14 cellular contexts compared by ENCODE assay signal in the genomic region with DNA sequence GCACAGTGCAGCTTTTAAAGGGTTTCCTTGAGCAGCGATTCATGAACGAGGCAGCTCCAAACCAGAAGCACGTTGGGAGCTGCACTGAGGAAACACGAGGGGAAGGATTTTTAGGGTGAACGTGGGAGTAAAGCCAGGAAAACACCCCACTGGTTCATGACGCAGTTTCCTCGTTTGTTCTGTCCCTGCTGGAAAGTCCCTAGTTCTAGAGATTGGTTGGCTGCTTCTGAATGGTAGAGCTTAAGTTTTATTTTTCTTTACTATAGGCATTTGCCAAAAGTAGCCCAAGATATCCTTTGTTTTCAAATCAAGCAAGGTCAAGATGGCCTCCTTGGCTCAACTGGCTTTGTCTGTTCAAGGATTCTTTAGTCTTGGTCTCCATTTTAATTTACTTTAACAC.
DNase-seq lines count a peak whose midpoint lies in the region; ATAC-seq and TF ChIP-seq lines count a peak whose summit lies in the region.
"Had no signal": no experiment of that assay in that cellular context is flagged by ENCODE, and none has a peak within 500 bp of the region (broad histone marks: within the 10 kb centered on the region; RNA-seq: fewer than 3 reads in every experiment).

No MANE protein-coding gene starts in this region.

- in situ Hi-C loops in GM13977 (cut with MboI; ENCODE audit: low pct_unique_long_range_greater_than_20kb, low sequenced_read_pairs, unreplicated experiment), result no loop called here

- no peaks in the 10 kb centered on the region for H3K79me2 ChIP-seq in trophoblast cell (ENCODE audit: control insufficient read depth, insufficient read depth, low read length, poor library complexity)

- DNase-seq in GM13977 (ENCODE audit: low spot score), result peak; percentile 83
- no peak for DNase-seq in activated T-helper 2 cell treated with anti-CD3 and anti-CD28 coated beads, Interferon-gamma antibody, Interleukin-2, Interleukin-4, amounts not matched to agents 10 μg/mL and 5 μg/mL and 100 μg/mL, durations not matched to agents 14 hours and 24 hours and 36 hours (ENCODE audit: low spot score)
- DNase-seq in trophoblast cell, result no peak
- DNase-seq in activated CD8-positive, alpha-beta memory T cell treated with anti-CD3 and anti-CD28 coated beads, Interleukin-2, amount 50 U/mL, for 48 hours, result no peak
- no peak for DNase-seq in islet precursor cell
- DNase-seq: C1 segment of cervical spinal cord, GF-D8, heart left ventricle, left lung, NCI-H345, PC-3 had no signal

- H3K36me3 Mint-ChIP-seq in activated T-helper 2 cell treated with anti-CD3 and anti-CD28 coated beads, Interferon-gamma antibody, Interleukin-2, Interleukin-4, amounts not matched to agents 10 μg/mL and 5 μg/mL and 100 μg/mL, durations not matched to agents 14 hours and 24 hours and 36 hours (ENCODE audit: low read depth), result peaks cover 75% of the 10 kb centered on the region

- peaks cover 3% of the 10 kb centered on the region for H3K9me3 Mint-ChIP-seq in activated T-helper 2 cell treated with anti-CD3 and anti-CD28 coated beads, Interferon-gamma antibody, Interleukin-2, Interleukin-4, amounts not matched to agents 10 μg/mL and 5 μg/mL and 100 μg/mL, durations not matched to agents 14 hours and 24 hours and 36 hours

- H4K91ac ChIP-seq in trophoblast cell (ENCODE audit: low read depth, low read length), result no peak overlapping the region

- no peak overlapping the region for H2AFZ ChIP-seq in trophoblast cell (ENCODE audit: insufficient read depth, low read length, poor library complexity)

- H3K4me2 ChIP-seq in BLaER1 treated with 17β-estradiol and CSF1 and Interleukin-3, amounts not matched to agents 10 nM and 100 nM, result peak overlapping the region in 2 of 11 experiments; percentile 4 to 68; a peak in 3 of 22 replicates
- H3K4me2 ChIP-seq in trophoblast cell (ENCODE audit: low read length), result no peak overlapping the region

- WGBS in trophoblast cell (ENCODE audit: extremely low coverage, insufficient coverage, insufficient read length), result no CpG with 5 or more reads among the region's 7 CpGs

- intact Hi-C loops in activated T-helper 2 cell treated with anti-CD3 and anti-CD28 coated beads, Interferon-gamma antibody, Interleukin-2, Interleukin-4, amounts not matched to agents 10 μg/mL and 5 μg/mL and 100 μg/mL, durations not matched to agents 14 hours and 24 hours and 36 hours (cut with micrococcal nuclease), result no loop called here

- H3K36me3 ChIP-seq in BLaER1 treated with 17β-estradiol and CSF1 and Interleukin-3, amounts not matched to agents 10 nM and 100 nM, result peaks cover 95 to 98% (median 98%) of the 10 kb centered on the region in 11 experiments
- H3K36me3 ChIP-seq in trophoblast cell (ENCODE audit: control insufficient read depth in 1 of 2, insufficient read depth in 2 of 2, low read length in 2 of 2), result peaks cover 43% of the 10 kb centered on the region in 2 experiments

- no peak overlapping the region for H3K23ac ChIP-seq in trophoblast cell (ENCODE audit: low read length)

- no peak overlapping the region for H3K18ac ChIP-seq in trophoblast cell (ENCODE audit: low read length)

- 0 out of 22 replicates have a peak overlapping the region, but pooled peaks of 1 of the 11 experiments have one; percentile 19 for H3K9ac ChIP-seq in BLaER1 treated with 17β-estradiol and CSF1 and Interleukin-3, amounts not matched to agents 10 nM and 100 nM
- H3K9ac ChIP-seq in trophoblast cell (ENCODE audit: low read length), result peak overlapping the region; percentile 25

- peaks cover 5% of the 10 kb centered on the region for H3K79me1 ChIP-seq in trophoblast cell (ENCODE audit: low read length)

- H3K27ac ChIP-seq in BLaER1 treated with 17β-estradiol and CSF1 and Interleukin-3, amounts not matched to agents 10 nM and 100 nM, result peak overlapping the region in 6 of 11 experiments; percentile 3 to 59 (median 10); a peak in 7 of 22 replicates
- H3K27ac ChIP-seq in trophoblast cell (ENCODE audit: low read depth, low read length), result no peak overlapping the region
- H3K27ac ChIP-seq: left lung had no signal

- no peak overlapping the region for H2BK120ac ChIP-seq in trophoblast cell (ENCODE audit: insufficient read depth, low read length, poor library complexity)

- no peak overlapping the region for H3K4ac ChIP-seq in trophoblast cell (ENCODE audit: low read depth, low read length)

- no peak overlapping the region for H3K14ac ChIP-seq in trophoblast cell (ENCODE audit: low read length)

- H3K27me3 Mint-ChIP-seq in activated T-helper 2 cell treated with anti-CD3 and anti-CD28 coated beads, Interferon-gamma antibody, Interleukin-2, Interleukin-4, amounts not matched to agents 10 μg/mL and 5 μg/mL and 100 μg/mL, durations not matched to agents 14 hours and 24 hours and 36 hours (ENCODE audit: low read depth), result no peaks in the 10 kb centered on the region

- no peak for TF ChIP-seq CTCF in GM13977 (IDR thresholded peaks at IDR 0.05; ENCODE audit: extremely low read depth, insufficient read depth, missing control alignments)

- H4K20me1 ChIP-seq in BLaER1 treated with 17β-estradiol and CSF1 and Interleukin-3, amounts not matched to agents 10 nM and 100 nM, result peaks cover 3 to 74% (median 38%) of the 10 kb centered on the region in 11 experiments; a peak in 17 of 22 replicates

- H3K4me1 ChIP-seq in BLaER1 treated with 17β-estradiol and CSF1 and Interleukin-3, amounts not matched to agents 10 nM and 100 nM, result peaks cover 0 to 27% (median 8%) of the 10 kb centered on the region in 10 experiments; a peak in 9 of 20 replicates
- peaks cover 7 to 8% of the 10 kb centered on the region in 2 experiments for H3K4me1 ChIP-seq in trophoblast cell (ENCODE audit: control insufficient read depth in 1 of 2, insufficient read depth in 2 of 2, low read length in 2 of 2)
- H3K4me1 ChIP-seq: left lung had no signal

- H2BK5ac ChIP-seq in trophoblast cell (ENCODE audit: low read depth, low read length, poor library complexity), result no peak overlapping the region

- no peaks in the 10 kb centered on the region for H3K27me3 ChIP-seq in BLaER1 treated with 17β-estradiol and CSF1 and Interleukin-3, amounts not matched to agents 10 nM and 100 nM
- no peaks in the 10 kb centered on the region for H3K27me3 ChIP-seq in trophoblast cell (ENCODE audit: insufficient read depth, low read length)
- H3K27me3 ChIP-seq: heart left ventricle, left lung had no signal

- no peak overlapping the region for H2BK12ac ChIP-seq in trophoblast cell (ENCODE audit: low read length)

- ATAC-seq in GM19328 (IDR thresholded peaks at IDR 0.05; ENCODE audit: unreplicated experiment) (no peak), HG03135 (IDR thresholded peaks at IDR 0.05; ENCODE audit: unreplicated experiment) (no peak)
- ATAC-seq: heart left ventricle, left lung, PC-3 had no signal

- no peak overlapping the region for H4K12ac ChIP-seq in trophoblast cell (ENCODE audit: low read depth, low read length)

- H2AK5ac ChIP-seq in trophoblast cell (ENCODE audit: low read length), result no peak overlapping the region

- H3K4me1 Mint-ChIP-seq in activated T-helper 2 cell treated with anti-CD3 and anti-CD28 coated beads, Interferon-gamma antibody, Interleukin-2, Interleukin-4, amounts not matched to agents 10 μg/mL and 5 μg/mL and 100 μg/mL, durations not matched to agents 14 hours and 24 hours and 36 hours (ENCODE audit: low read depth), result peaks cover 22% of the 10 kb centered on the region

- H4K8ac ChIP-seq in trophoblast cell (ENCODE audit: low read depth, low read length), result no peak overlapping the region

- H3K4me3 Mint-ChIP-seq in activated T-helper 2 cell treated with anti-CD3 and anti-CD28 coated beads, Interferon-gamma antibody, Interleukin-2, Interleukin-4, amounts not matched to agents 10 μg/mL and 5 μg/mL and 100 μg/mL, durations not matched to agents 14 hours and 24 hours and 36 hours (ENCODE audit: low read depth), result no peak overlapping the region

- no peak overlapping the region for H3K4me3 ChIP-seq in BLaER1 treated with 17β-estradiol and CSF1 and Interleukin-3, amounts not matched to agents 10 nM and 100 nM
- H3K4me3 ChIP-seq in trophoblast cell (ENCODE audit: low read depth, low read length), result no peak overlapping the region
- H3K4me3 ChIP-seq: heart left ventricle, left lung had no signal

- H3K27ac Mint-ChIP-seq in activated T-helper 2 cell treated with anti-CD3 and anti-CD28 coated beads, Interferon-gamma antibody, Interleukin-2, Interleukin-4, amounts not matched to agents 10 μg/mL and 5 μg/mL and 100 μg/mL, durations not matched to agents 14 hours and 24 hours and 36 hours, result peak overlapping the region; percentile 77

- peaks cover 0 to 31% (median 19%) of the 10 kb centered on the region in 11 experiments; a peak in 17 of 22 replicates for H3K9me3 ChIP-seq in BLaER1 treated with 17β-estradiol and CSF1 and Interleukin-3, amounts not matched to agents 10 nM and 100 nM (replicated peaks in 1 of 11)
- H3K9me3 ChIP-seq in trophoblast cell (ENCODE audit: insufficient read depth, low read depth, low read length), result no peaks in the 10 kb centered on the region
- H3K9me3 ChIP-seq: heart left ventricle, left lung had no signal
